9 cellular contexts compared by ENCODE assay signal in genomic region chr4:17809667-17810066, GRCh38. TPM values are rescaled to one million over a fixed set of nuclear protein-coding genes. Genes with fewer than 3 reads are reported as not detected.
A peak's percentile ranks its signal among the peaks of the same experiment; 100 is the strongest.
DNase-seq lines count a peak whose midpoint lies in the region; ATAC-seq and TF ChIP-seq lines count a peak whose summit lies in the region.
"Had no signal": no experiment of that assay in that cellular context is flagged by ENCODE, and none has a peak within 500 bp of the region (broad histone marks: within the 10 kb centered on the region; RNA-seq: fewer than 3 reads in every experiment).

No MANE protein-coding gene starts in this region.

- H3K4ac ChIP-seq in mesenchymal stem cell (ENCODE audit: low read depth in 1 of 2, low read length in 2 of 2): no peak overlapping the region

- peaks cover 34% of the 10 kb centered on the region for H3K36me3 Mint-ChIP-seq in brain

- ATAC-seq in Right ventricle myocardium inferior (no peak), upper lobe of right lung (no peak), HG03095 (IDR thresholded peaks at IDR 0.05; ENCODE audit: unreplicated experiment) (no peak), HG03135 (IDR thresholded peaks at IDR 0.05; ENCODE audit: unreplicated experiment) (no peak)

- H3K27ac Mint-ChIP-seq in brain: peak overlapping the region; percentile 98 to 100 (median 99)

- H3K23ac ChIP-seq in mesenchymal stem cell (ENCODE audit: low read length in 2 of 2): no peak overlapping the region

- no peak overlapping the region for H2BK12ac ChIP-seq in mesenchymal stem cell (ENCODE audit: low read length in 2 of 2)

- H2BK15ac ChIP-seq in mesenchymal stem cell (ENCODE audit: low read depth, poor library complexity, severe bottlenecking): no peak overlapping the region

- H3K9ac ChIP-seq in mesenchymal stem cell (ENCODE audit: low read length): peak overlapping the region; percentile 98

- no peak for DNase-seq in cardiac muscle cell (ENCODE audit: low read depth in 1 of 2, low spot score in 1 of 2)
- no peak for DNase-seq in Right ventricle myocardium inferior (ENCODE audit: missing footprints)
- no peak for DNase-seq in mesenchymal stem cell
- no peak for DNase-seq in upper lobe of right lung
- DNase-seq in DMS79 treated with DMSO at 0.1 percent for 48 hours (lab: John Stamatoyannopoulos, UW): no peak
- DNase-seq: T-helper 9 cell had no signal

- no peak overlapping the region for H2BK120ac ChIP-seq in mesenchymal stem cell (ENCODE audit: low read depth, low read length)

- no peak overlapping the region for H3K14ac ChIP-seq in mesenchymal stem cell (ENCODE audit: low read length in 2 of 2)

- no peak overlapping the region for H4K91ac ChIP-seq in mesenchymal stem cell (ENCODE audit: low read length)

- H2BK5ac ChIP-seq in mesenchymal stem cell (ENCODE audit: low read depth, low read length, poor library complexity, severe bottlenecking): no peak overlapping the region

- H3K4me3 ChIP-seq in cardiac muscle cell (peak overlapping the region; percentile 84), mesenchymal stem cell (ENCODE audit: insufficient read depth in 1 of 2, low read depth in 1 of 2, low read length in 2 of 2) (peak overlapping the region in 1 of 2 experiments; percentile 98), upper lobe of right lung (peak overlapping the region; percentile 79)

- peaks cover 76% of the 10 kb centered on the region for H3K4me1 Mint-ChIP-seq in brain

- TF ChIP-seq CTCF in cardiac muscle cell (IDR thresholded peaks at IDR 0.05; ENCODE audit: low read depth, low read length): no peak
- TF ChIP-seq CTCF in brain (conservative IDR thresholded peaks at IDR 0.05): no peak
- TF ChIP-seq CTCF in upper lobe of right lung (IDR thresholded peaks at IDR 0.05): no peak

- peaks cover 0 to 5% (median 0%) of the 10 kb centered on the region in 5 experiments for H3K9me3 Mint-ChIP-seq in brain

- no peak overlapping the region for H2AK5ac ChIP-seq in mesenchymal stem cell (ENCODE audit: low read length, severe bottlenecking)

- no peak overlapping the region for H3K18ac ChIP-seq in mesenchymal stem cell (ENCODE audit: low read depth in 1 of 2, low read length in 2 of 2)

- peak overlapping the region; percentile 99 for H3K27ac ChIP-seq in cardiac muscle cell
- H3K27ac ChIP-seq in mesenchymal stem cell (ENCODE audit: low read length, poor library complexity, severe bottlenecking): peak overlapping the region; percentile 7
- H3K27ac ChIP-seq in upper lobe of right lung: peak overlapping the region; percentile 94

- intact Hi-C loops in Right ventricle myocardium inferior (cut with DNase I): loop anchor here (1.0 to 5.0 kb wide), 4 partner anchors 192 to 262 kb away; partner anchors contain the start of genes LAP3 and LCORL
- intact Hi-C loops in upper lobe of right lung (cut with DNase I): loop anchor here (10.0 kb wide), 1 partner anchor 785 kb away; no protein-coding TSS in a partner anchor

- H3K4me1 ChIP-seq in cardiac muscle cell (ENCODE audit: low read depth) (peaks cover 32% of the 10 kb centered on the region), mesenchymal stem cell (ENCODE audit: control insufficient read depth, insufficient read depth, low read depth, low read length) (no peaks in the 10 kb centered on the region), upper lobe of right lung (peaks cover 43% of the 10 kb centered on the region)

- H3K36me3 ChIP-seq in cardiac muscle cell (peaks cover under 1% of the 10 kb centered on the region), mesenchymal stem cell (ENCODE audit: control insufficient read depth in 1 of 2, insufficient read depth in 2 of 2, low read depth in 1 of 2, low read length in 2 of 2) (peaks cover 0 to 6% of the 10 kb centered on the region in 2 experiments), upper lobe of right lung (peaks cover 3% of the 10 kb centered on the region)

- H3K27me3 Mint-ChIP-seq in brain: peaks cover 19% of the 10 kb centered on the region

- 24% methylated on average over 3 of the region's 7 CpGs for WGBS in mesenchymal stem cell

- H3K9me3 ChIP-seq in cardiac muscle cell (ENCODE audit: low read depth) (no peaks in the 10 kb centered on the region), mesenchymal stem cell (ENCODE audit: control insufficient read depth, low read length) (no peaks in the 10 kb centered on the region), upper lobe of right lung (no peaks in the 10 kb centered on the region)

- no peak overlapping the region for H2AFZ ChIP-seq in mesenchymal stem cell (ENCODE audit: low read depth, low read length)

- no peaks in the 10 kb centered on the region for H3K79me1 ChIP-seq in mesenchymal stem cell (replicated peaks; ENCODE audit: low read length, poor library complexity, severe bottlenecking)

- peak overlapping the region; percentile 78 for H3K4me2 ChIP-seq in mesenchymal stem cell (ENCODE audit: low read length, poor library complexity, severe bottlenecking)

- peak overlapping the region; percentile 96 to 100 (median 98) for H3K4me3 Mint-ChIP-seq in brain

- H3K27me3 ChIP-seq in cardiac muscle cell (no peaks in the 10 kb centered on the region), mesenchymal stem cell (ENCODE audit: control insufficient read depth in 1 of 2, insufficient read depth in 1 of 2, low read length in 2 of 2) (no peaks in the 10 kb centered on the region), upper lobe of right lung (no peaks in the 10 kb centered on the region)

- H4K8ac ChIP-seq in mesenchymal stem cell (ENCODE audit: low read length): no peak overlapping the region

RNA-seq across cellular contexts. Expression of gene DCAF16, which starts 0.9 kb away (rescaled TPM):
- total RNA-seq in cardiac muscle cell: 33.0 and 76.6 TPM in 2 replicates
- 17.9 and 28.9 TPM in 2 replicates for polyA plus RNA-seq in cardiac muscle cell
- 13.3 TPM for total RNA-seq in Right ventricle myocardium inferior
- 28.3 TPM for polyA plus RNA-seq in brain (ENCODE audit: insufficient read depth, low read depth, low replicate concordance)
- 16.9 TPM for polyA plus RNA-seq in mesenchymal stem cell (2013, experiment 1 of 2)
- 16.4 TPM for polyA plus RNA-seq in mesenchymal stem cell (2013, experiment 2 of 2)
- total RNA-seq in upper lobe of right lung: 26.2 TPM

RNA-seq across cellular contexts. Expression of gene NCAPG, which starts 1.1 kb away (rescaled TPM):
- total RNA-seq in cardiac muscle cell (3.5 and 25.1 TPM in 2 replicates), Right ventricle myocardium inferior (1.2 TPM), upper lobe of right lung (0.84 TPM)
- polyA plus RNA-seq in cardiac muscle cell (5.4 and 24.3 TPM in 2 replicates), brain (ENCODE audit: insufficient read depth, low read depth, low replicate concordance) (14.5 TPM)
- 4.4 TPM for polyA plus RNA-seq in mesenchymal stem cell (2013, experiment 1 of 2)
- 4.3 TPM for polyA plus RNA-seq in mesenchymal stem cell (2013, experiment 2 of 2)

RNA-seq across cellular contexts. Expression of gene FAM184B, which starts 28.2 kb away (rescaled TPM):
- total RNA-seq in cardiac muscle cell (not detected in 2 replicates), Right ventricle myocardium inferior (not detected), upper lobe of right lung (0.17 TPM)
- polyA plus RNA-seq in cardiac muscle cell (0.10 TPM in 1 of 2 replicates, not detected in the other), brain (ENCODE audit: insufficient read depth, low read depth, low replicate concordance) (0.58 TPM)
- polyA plus RNA-seq in mesenchymal stem cell (2013, experiment 1 of 2): under 0.01 TPM
- polyA plus RNA-seq in mesenchymal stem cell (2013, experiment 2 of 2): under 0.01 TPM

Comparison
In these comparisons a context has a peak if more than half of its experiments do, and no peak if none do; other contexts are left out.
1. H3K27ac ChIP-seq: peak in every context shown above with its lines; median percentile 99 in cardiac muscle cell; 94 in upper lobe of right lung; 7 in mesenchymal stem cell.